ENCODE assay signal across 8 cellular contexts in the genomic region with DNA sequence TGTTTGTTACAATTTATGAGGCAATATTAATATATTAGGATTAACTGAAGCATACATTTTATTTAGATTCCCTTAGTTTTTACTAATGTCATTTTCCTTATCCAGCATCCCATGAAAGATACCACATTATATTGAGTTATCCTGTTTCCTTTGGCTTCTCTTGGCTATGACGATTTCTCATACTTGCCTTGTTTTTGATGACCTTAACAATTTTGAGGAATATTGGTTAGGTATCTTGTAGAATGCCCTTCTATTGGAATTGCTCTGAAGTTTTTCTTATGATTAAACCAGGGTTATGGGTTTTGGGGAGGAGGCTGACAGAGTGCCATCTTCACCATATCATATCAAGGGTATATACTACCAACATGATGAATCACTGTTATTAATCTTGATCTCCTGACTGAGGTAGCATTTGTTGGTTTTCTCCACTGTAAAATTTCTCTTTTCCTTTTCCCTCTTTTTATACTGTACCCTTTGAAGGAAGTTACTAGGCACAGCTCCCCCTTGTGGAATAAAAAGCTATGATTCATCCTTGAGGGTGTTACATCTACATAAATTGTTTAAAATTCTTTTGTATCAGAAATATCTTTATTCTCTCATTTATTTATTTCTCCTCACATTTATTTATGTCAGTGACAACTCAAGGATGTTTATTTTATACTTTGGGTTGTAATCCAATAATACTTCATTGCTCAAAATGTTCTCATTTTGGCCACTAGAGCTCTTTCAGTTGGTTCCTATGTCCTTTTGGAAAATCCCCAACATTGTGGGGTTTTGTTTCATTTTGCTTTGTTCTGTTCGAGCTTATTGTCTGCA.
DNase-seq lines count a peak whose midpoint lies in the region; ATAC-seq and TF ChIP-seq lines count a peak whose summit lies in the region.

No MANE protein-coding gene starts in this region.

- DNase-seq in NCI-H1436 (lab: John Stamatoyannopoulos, UW) (peak; percentile 3), NCI-H1436 treated with DMSO at 0.1 percent for 48 hours (lab: John Stamatoyannopoulos, UW) (no peak), WERI-Rb-1 (no peak), left lobe of liver (ENCODE audit: low spot score) (no peak), MG63 (no peak), NCI-H1105 (lab: John Stamatoyannopoulos, UW) (no peak)

- H3K9me3 ChIP-seq in WERI-Rb-1 (ENCODE audit: severe bottlenecking) (no peaks in the 10 kb centered on the region), MG63 (no peaks in the 10 kb centered on the region; the same call in 1 of the 2 replicates)

- 0 out of 2 replicates have a peak, but pooled peaks have one; percentile 1 for TF ChIP-seq CTCF in WERI-Rb-1 (IDR thresholded peaks at IDR 0.05; ENCODE audit: low read depth, low read length)

- H3K36me3 ChIP-seq in WERI-Rb-1 = no peaks in the 10 kb centered on the region
- no peaks in the 10 kb centered on the region for H3K36me3 ChIP-seq in MG63

- peak; percentile 57 for ATAC-seq in HG02763 (IDR thresholded peaks at IDR 0.05; ENCODE audit: unreplicated experiment)
- peak; percentile 55 for ATAC-seq in left lobe of liver
- ATAC-seq in HG03045 (IDR thresholded peaks at IDR 0.05; ENCODE audit: unreplicated experiment) = no peak

- no peak overlapping the region for H3K4me3 ChIP-seq in WERI-Rb-1 (ENCODE audit: low read depth, low read length)
- H3K4me3 ChIP-seq in MG63 = no peak overlapping the region

- no peaks in the 10 kb centered on the region for H3K27me3 ChIP-seq in WERI-Rb-1 (ENCODE audit: insufficient read depth, low read depth, severe bottlenecking)
- H3K27me3 ChIP-seq in MG63 = no peaks in the 10 kb centered on the region

- H3K27ac ChIP-seq in WERI-Rb-1 = no peak overlapping the region
